In genomic region chr1:39394598-39394997, GRCh38 we compare ENCODE assay signal across 9 cellular contexts.
DNase-seq lines count a peak whose midpoint lies in the region; ATAC-seq lines count a peak whose summit lies in the region.
"Had no signal": no experiment of that assay in that cellular context is flagged by ENCODE, and none has a peak within 500 bp of the region (broad histone marks: within the 10 kb centered on the region; RNA-seq: fewer than 3 reads in every experiment).

No MANE protein-coding gene starts in this region.

- H3K27me3 ChIP-seq in CD4-positive, CD25-positive, alpha-beta regulatory T cell (ENCODE audit: control insufficient read depth, insufficient read depth, low read length), result no peaks in the 10 kb centered on the region
- no peaks in the 10 kb centered on the region for H3K27me3 ChIP-seq in muscle layer of colon (ENCODE audit: control insufficient read depth in 1 of 2, insufficient read depth in 2 of 2, low read length in 2 of 2)

- H3K4me3 Mint-ChIP-seq in CD4-positive, CD25-positive, alpha-beta regulatory T cell, result no peak overlapping the region

- peaks cover 21% of the 10 kb centered on the region for H3K36me3 ChIP-seq in CD4-positive, CD25-positive, alpha-beta regulatory T cell (ENCODE audit: control insufficient read depth, insufficient read depth, low read length)
- peaks cover 3% of the 10 kb centered on the region for H3K36me3 ChIP-seq in muscle layer of colon (ENCODE audit: insufficient read depth, low read length)

- no peaks in the 10 kb centered on the region for H3K9me3 ChIP-seq in CD4-positive, CD25-positive, alpha-beta regulatory T cell (ENCODE audit: control insufficient read depth in 2 of 2, low read length in 2 of 2)
- H3K9me3 ChIP-seq in muscle layer of colon (ENCODE audit: low read length), result no peaks in the 10 kb centered on the region

- no peak overlapping the region for H3K4me3 ChIP-seq in CD4-positive, CD25-positive, alpha-beta regulatory T cell (ENCODE audit: low read depth, low read length)
- H3K4me3 ChIP-seq in muscle layer of colon (ENCODE audit: low read depth in 1 of 2, low read length in 2 of 2), result peak overlapping the region in 1 of 2 donors; percentile 9

- H3K27ac Mint-ChIP-seq in CD4-positive, CD25-positive, alpha-beta regulatory T cell, result no peak overlapping the region

- H3K9ac ChIP-seq in muscle layer of colon (ENCODE audit: low read length), result no peak overlapping the region

- H3K27me3 Mint-ChIP-seq in CD4-positive, CD25-positive, alpha-beta regulatory T cell, result no peaks in the 10 kb centered on the region

- no peak overlapping the region for H3K27ac ChIP-seq in CD4-positive, CD25-positive, alpha-beta regulatory T cell (ENCODE audit: insufficient read depth, low read length, poor library complexity, severe bottlenecking)
- peak overlapping the region; percentile 35 for H3K27ac ChIP-seq in muscle layer of colon (ENCODE audit: low read depth, low read length)

- peaks cover 38% of the 10 kb centered on the region for H3K4me1 ChIP-seq in CD4-positive, CD25-positive, alpha-beta regulatory T cell (ENCODE audit: control insufficient read depth, insufficient read depth, low read length, poor library complexity, severe bottlenecking)
- peaks cover 75% of the 10 kb centered on the region for H3K4me1 ChIP-seq in muscle layer of colon (ENCODE audit: insufficient read depth, low read length)

- peak in 2 of 3 donors; percentile 15 to 53 for DNase-seq in CD4-positive, CD25-positive, alpha-beta regulatory T cell
- DNase-seq in LoVo (ENCODE audit: low spot score) (peak; percentile 73), GDM1 (lab: John Stamatoyannopoulos, UW) (no peak)
- DNase-seq in central memory CD4-positive, alpha-beta T cell, result peak; percentile 44
- DNase-seq: NCI-H1694 had no signal

- H3K4me1 Mint-ChIP-seq in CD4-positive, CD25-positive, alpha-beta regulatory T cell, result peaks cover 48 to 90% (median 60%) of the 10 kb centered on the region in 4 donors

- H3K9me3 Mint-ChIP-seq in CD4-positive, CD25-positive, alpha-beta regulatory T cell, result no peaks in the 10 kb centered on the region

- ATAC-seq in CD4-positive, CD25-positive, alpha-beta regulatory T cell (ENCODE audit: low read depth in 2 of 2), result peak; percentile 94 to 95
- ATAC-seq in GM21717 (IDR thresholded peaks at IDR 0.05; ENCODE audit: unreplicated experiment), result no peak
- ATAC-seq in HG03354 (IDR thresholded peaks at IDR 0.05; ENCODE audit: poor library complexity, severe bottlenecking, unreplicated experiment), result no peak
- no peak for ATAC-seq in HG03280 (IDR thresholded peaks at IDR 0.05; ENCODE audit: unreplicated experiment)

- peaks cover 31% of the 10 kb centered on the region for H3K36me3 Mint-ChIP-seq in CD4-positive, CD25-positive, alpha-beta regulatory T cell

Comparison
In these comparisons a context has a peak if more than half of its experiments do, and no peak if none do; other contexts are left out.
1. ATAC-seq: peak in CD4-positive, CD25-positive, alpha-beta regulatory T cell (2 of 2); none in GM21717 (single experiment), HG03354 (single experiment) and HG03280 (single experiment).